ENCODE assay signal across 1 cellular context in the genomic region with DNA sequence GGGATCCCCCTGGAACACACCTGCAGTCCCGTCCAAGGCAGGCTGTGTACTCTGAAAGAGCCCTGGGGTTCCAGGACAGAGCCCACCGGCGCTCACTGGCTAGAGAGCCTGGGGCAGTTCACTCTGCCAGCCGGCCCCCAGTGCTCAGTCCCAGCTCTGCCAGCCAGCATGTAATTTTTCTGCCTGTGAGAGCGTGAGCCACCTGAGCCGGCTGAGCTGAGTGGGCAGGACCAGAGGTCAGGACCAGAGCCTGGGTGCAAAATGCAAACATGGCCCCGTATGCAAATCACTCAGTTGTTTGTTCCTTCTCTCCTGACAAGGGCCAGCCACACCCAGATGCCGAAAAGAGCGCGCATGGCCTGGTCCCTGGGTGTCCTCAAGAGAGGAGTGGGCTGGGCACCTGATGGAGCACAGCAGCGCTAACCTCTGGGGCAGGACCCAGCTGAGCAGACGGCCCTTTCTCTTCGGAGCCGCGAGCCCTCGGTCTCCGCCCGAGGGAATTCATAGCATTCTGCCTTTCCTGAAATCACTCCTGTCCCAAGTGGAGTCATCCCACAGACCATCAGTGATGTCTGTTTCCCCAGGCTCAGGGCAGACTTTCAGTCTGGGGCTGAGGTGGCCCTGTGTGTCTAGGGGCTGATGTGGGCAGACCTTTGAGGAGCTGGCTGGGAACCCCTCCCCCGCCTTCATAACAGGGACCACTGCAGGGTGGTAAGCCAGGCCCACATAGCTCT.
TF ChIP-seq lines count a peak whose summit lies in the region.

No MANE protein-coding gene starts in this region.

TF ChIP-seq in GM23338, 12 proteins besides CTCF, POLR2A, EP300 and RAD21 (continued from another document):
- TF ChIP-seq, protein P1, sequence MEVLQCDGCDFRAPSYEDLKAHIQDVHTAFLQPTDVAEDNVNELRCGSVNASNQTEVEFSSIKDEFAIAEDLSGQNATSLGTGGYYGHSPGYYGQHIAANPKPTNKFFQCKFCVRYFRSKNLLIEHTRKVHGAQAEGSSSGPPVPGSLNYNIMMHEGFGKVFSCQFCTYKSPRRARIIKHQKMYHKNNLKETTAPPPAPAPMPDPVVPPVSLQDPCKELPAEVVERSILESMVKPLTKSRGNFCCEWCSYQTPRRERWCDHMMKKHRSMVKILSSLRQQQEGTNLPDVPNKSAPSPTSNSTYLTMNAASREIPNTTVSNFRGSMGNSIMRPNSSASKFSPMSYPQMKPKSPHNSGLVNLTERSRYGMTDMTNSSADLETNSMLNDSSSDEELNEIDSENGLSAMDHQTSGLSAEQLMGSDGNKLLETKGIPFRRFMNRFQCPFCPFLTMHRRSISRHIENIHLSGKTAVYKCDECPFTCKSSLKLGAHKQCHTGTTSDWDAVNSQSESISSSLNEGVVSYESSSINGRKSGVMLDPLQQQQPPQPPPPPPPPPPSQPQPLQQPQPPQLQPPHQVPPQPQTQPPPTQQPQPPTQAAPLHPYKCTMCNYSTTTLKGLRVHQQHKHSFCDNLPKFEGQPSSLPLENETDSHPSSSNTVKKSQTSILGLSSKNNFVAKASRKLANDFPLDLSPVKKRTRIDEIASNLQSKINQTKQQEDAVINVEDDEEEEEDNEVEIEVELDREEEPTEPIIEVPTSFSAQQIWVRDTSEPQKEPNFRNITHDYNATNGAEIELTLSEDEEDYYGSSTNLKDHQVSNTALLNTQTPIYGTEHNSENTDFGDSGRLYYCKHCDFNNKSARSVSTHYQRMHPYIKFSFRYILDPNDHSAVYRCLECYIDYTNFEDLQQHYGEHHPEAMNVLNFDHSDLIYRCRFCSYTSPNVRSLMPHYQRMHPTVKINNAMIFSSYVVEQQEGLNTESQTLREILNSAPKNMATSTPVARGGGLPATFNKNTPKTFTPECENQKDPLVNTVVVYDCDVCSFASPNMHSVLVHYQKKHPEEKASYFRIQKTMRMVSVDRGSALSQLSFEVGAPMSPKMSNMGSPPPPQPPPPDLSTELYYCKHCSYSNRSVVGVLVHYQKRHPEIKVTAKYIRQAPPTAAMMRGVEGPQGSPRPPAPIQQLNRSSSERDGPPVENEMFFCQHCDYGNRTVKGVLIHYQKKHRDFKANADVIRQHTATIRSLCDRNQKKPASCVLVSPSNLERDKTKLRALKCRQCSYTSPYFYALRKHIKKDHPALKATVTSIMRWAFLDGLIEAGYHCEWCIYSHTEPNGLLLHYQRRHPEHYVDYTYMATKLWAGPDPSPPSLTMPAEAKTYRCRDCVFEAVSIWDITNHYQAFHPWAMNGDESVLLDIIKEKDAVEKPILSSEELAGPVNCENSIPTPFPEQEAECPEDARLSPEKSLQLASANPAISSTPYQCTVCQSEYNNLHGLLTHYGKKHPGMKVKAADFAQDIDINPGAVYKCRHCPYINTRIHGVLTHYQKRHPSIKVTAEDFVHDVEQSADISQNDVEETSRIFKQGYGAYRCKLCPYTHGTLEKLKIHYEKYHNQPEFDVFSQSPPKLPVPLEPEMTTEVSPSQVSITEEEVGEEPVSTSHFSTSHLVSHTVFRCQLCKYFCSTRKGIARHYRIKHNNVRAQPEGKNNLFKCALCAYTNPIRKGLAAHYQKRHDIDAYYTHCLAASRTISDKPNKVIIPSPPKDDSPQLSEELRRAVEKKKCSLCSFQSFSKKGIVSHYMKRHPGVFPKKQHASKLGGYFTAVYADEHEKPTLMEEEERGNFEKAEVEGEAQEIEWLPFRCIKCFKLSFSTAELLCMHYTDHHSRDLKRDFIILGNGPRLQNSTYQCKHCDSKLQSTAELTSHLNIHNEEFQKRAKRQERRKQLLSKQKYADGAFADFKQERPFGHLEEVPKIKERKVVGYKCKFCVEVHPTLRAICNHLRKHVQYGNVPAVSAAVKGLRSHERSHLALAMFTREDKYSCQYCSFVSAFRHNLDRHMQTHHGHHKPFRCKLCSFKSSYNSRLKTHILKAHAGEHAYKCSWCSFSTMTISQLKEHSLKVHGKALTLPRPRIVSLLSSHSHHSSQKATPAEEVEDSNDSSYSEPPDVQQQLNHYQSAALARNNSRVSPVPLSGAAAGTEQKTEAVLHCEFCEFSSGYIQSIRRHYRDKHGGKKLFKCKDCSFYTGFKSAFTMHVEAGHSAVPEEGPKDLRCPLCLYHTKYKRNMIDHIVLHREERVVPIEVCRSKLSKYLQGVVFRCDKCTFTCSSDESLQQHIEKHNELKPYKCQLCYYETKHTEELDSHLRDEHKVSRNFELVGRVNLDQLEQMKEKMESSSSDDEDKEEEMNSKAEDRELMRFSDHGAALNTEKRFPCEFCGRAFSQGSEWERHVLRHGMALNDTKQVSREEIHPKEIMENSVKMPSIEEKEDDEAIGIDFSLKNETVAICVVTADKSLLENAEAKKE (CRISPR knock-in tag; IDR thresholded peaks at IDR 0.05): no peak
- no peak for TF ChIP-seq CREB1 (CRISPR knock-in tag; IDR thresholded peaks at IDR 0.05; ENCODE audit: low read depth)
- no peak for TF ChIP-seq EZH2 (IDR thresholded peaks at IDR 0.05; ENCODE audit: low read depth, unreplicated experiment)
- TF ChIP-seq, protein P2, sequence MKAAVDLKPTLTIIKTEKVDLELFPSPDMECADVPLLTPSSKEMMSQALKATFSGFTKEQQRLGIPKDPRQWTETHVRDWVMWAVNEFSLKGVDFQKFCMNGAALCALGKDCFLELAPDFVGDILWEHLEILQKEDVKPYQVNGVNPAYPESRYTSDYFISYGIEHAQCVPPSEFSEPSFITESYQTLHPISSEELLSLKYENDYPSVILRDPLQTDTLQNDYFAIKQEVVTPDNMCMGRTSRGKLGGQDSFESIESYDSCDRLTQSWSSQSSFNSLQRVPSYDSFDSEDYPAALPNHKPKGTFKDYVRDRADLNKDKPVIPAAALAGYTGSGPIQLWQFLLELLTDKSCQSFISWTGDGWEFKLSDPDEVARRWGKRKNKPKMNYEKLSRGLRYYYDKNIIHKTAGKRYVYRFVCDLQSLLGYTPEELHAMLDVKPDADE (IDR thresholded peaks at IDR 0.05): no peak
- TF ChIP-seq NANOG (IDR thresholded peaks at IDR 0.05; ENCODE audit: borderline replicate concordance): no peak
- no peak for TF ChIP-seq ZNF114 (CRISPR knock-in tag; IDR thresholded peaks at IDR 0.05)
- TF ChIP-seq ZNF331 (CRISPR knock-in tag; IDR thresholded peaks at IDR 0.05; ENCODE audit: low read depth): no peak
- no peak for TF ChIP-seq POLR2AphosphoS5 (IDR thresholded peaks at IDR 0.05; ENCODE audit: low read depth)
- TF ChIP-seq EZH2phosphoT487 (IDR thresholded peaks at IDR 0.05; ENCODE audit: unreplicated experiment): no peak
